ENCODE assay signal across 8 cellular contexts in the genomic region with DNA sequence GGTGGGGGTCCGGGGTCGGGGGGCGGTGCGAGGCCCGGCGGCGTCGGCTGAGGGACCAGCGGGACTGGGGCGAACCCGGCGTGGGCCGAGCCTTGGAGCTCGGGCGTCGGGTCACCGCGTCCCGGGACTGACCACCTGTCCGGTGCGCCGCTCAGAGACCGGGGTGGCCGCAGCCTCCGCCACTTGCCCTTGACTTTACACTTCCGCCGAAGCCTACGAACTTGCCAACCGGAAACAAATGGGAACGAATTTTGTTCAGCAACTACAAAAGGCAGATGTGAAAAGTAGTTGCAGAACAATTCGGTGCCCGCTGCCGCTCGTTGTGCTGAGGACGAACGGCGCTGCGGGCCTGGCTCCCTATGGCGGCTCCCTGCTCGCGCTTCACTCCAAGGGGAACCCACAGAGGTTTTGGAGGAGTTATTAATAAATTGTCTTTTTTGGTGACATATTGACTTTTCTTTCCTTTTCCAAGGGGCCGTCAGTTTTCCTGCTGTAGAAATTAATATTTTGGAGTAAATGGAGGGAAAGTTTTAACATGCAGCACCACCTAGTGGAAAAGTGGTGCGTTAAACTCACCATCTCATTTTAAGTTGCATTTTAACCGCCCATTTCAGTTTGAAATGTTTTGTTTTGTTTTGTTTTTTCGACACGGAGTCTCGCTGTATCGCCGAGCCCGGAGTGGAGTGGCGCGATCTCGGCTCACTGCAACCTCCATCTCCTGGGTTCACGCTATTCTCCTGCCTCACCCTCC. TPM values are rescaled to one million over a fixed set of nuclear protein-coding genes. Genes with fewer than 3 reads are reported as not detected.
A peak's percentile ranks its signal among the peaks of the same experiment; 100 is the strongest.
DNase-seq lines count a peak whose midpoint lies in the region; ATAC-seq and TF ChIP-seq lines count a peak whose summit lies in the region.

No MANE protein-coding gene starts in this region.

- H3F3A ChIP-seq in DOHH2 (ENCODE audit: control insufficient read depth, insufficient read depth) = peaks cover 30% of the 10 kb centered on the region

- H3K27me3 ChIP-seq in DOHH2 (ENCODE audit: control insufficient read depth, low read length) = no peaks in the 10 kb centered on the region
- no peaks in the 10 kb centered on the region for H3K27me3 ChIP-seq in KMS-11 (ENCODE audit: insufficient read depth, low read depth)
- H3K27me3 ChIP-seq in thyroid gland = no peaks in the 10 kb centered on the region

- peaks cover 43% of the 10 kb centered on the region for H3K4me1 ChIP-seq in DOHH2 (ENCODE audit: control insufficient read depth, low read length)
- H3K4me1 ChIP-seq in KMS-11 (ENCODE audit: low read depth, poor library complexity, severe bottlenecking) = peaks cover 11% of the 10 kb centered on the region
- H3K4me1 ChIP-seq in thyroid gland = no peaks in the 10 kb centered on the region

- WGBS in thyroid gland, 2 donors = 0 to 1% methylated on average over 24 to 37 of the region's 54 CpGs

- H4K20me1 ChIP-seq in DOHH2 (ENCODE audit: control insufficient read depth, insufficient read depth, low read depth, low read length) = no peaks in the 10 kb centered on the region
- no peaks in the 10 kb centered on the region for H4K20me1 ChIP-seq in KMS-11 (ENCODE audit: insufficient read depth)

- intact Hi-C loops in activated naive CD4-positive, alpha-beta T cell treated with anti-CD3 and anti-CD28 coated beads for 36 hours (cut with micrococcal nuclease) = loop anchor here (1.0 to 10.0 kb wide), 14 partner anchors 15 to 728 kb away; partner anchors contain the start of genes C5orf24, CAMLG, DDX46 and JADE2
- intact Hi-C loops in thyroid gland (cut with DNase I) = loop anchor here (10.0 kb wide), 2 partner anchors 61 to 171 kb away; partner anchors contain the start of genes C5orf24 and CAMLG

- peaks cover 3% of the 10 kb centered on the region for H3K36me3 Mint-ChIP-seq in activated naive CD4-positive, alpha-beta T cell treated with anti-CD3 and anti-CD28 coated beads for 36 hours (ENCODE audit: low read depth)

- peak overlapping the region; percentile 90 for H3K4me2 ChIP-seq in DOHH2 (ENCODE audit: low read length)
- H3K4me2 ChIP-seq in KMS-11 = peak overlapping the region; percentile 31

- ATAC-seq in GM21717 (IDR thresholded peaks at IDR 0.05; ENCODE audit: unreplicated experiment) (peak; percentile 22), omental fat pad (ENCODE audit: low FRiP score) (peak; percentile 71)

- H3K4me1 Mint-ChIP-seq in activated naive CD4-positive, alpha-beta T cell treated with anti-CD3 and anti-CD28 coated beads for 36 hours (ENCODE audit: low read depth) = peaks cover 17% of the 10 kb centered on the region

- H3K9me3 ChIP-seq in DOHH2 (ENCODE audit: control insufficient read depth, insufficient read depth, low read length) = no peaks in the 10 kb centered on the region
- no peaks in the 10 kb centered on the region for H3K9me3 ChIP-seq in thyroid gland

- peak overlapping the region; percentile 98 for H3K4me3 Mint-ChIP-seq in activated naive CD4-positive, alpha-beta T cell treated with anti-CD3 and anti-CD28 coated beads for 36 hours

- no peaks in the 10 kb centered on the region for H3K9me2 ChIP-seq in DOHH2 (replicated peaks; ENCODE audit: control insufficient read depth, low read length)

- H3K27me3 Mint-ChIP-seq in activated naive CD4-positive, alpha-beta T cell treated with anti-CD3 and anti-CD28 coated beads for 36 hours (ENCODE audit: low read depth) = no peaks in the 10 kb centered on the region

- peaks cover 36% of the 10 kb centered on the region for H3K36me3 ChIP-seq in DOHH2 (ENCODE audit: control insufficient read depth, low read length)
- no peaks in the 10 kb centered on the region for H3K36me3 ChIP-seq in KMS-11 (ENCODE audit: insufficient read depth)
- peaks cover 0 to 1% of the 10 kb centered on the region in 2 donors for H3K36me3 ChIP-seq in thyroid gland

- peak; percentile 81 for TF ChIP-seq CTCF in DOHH2 (IDR thresholded peaks at IDR 0.05; ENCODE audit: low read depth, low read length, poor library complexity, severe bottlenecking)
- peak; percentile 91 for TF ChIP-seq CTCF in KMS-11 (conservative IDR thresholded peaks at IDR 0.05; ENCODE audit: low read depth, low read length)
- peak in 1 of 3 donors; percentile 25 for TF ChIP-seq CTCF in omental fat pad (IDR thresholded peaks at IDR 0.05)
- TF ChIP-seq CTCF in thyroid gland (IDR thresholded peaks at IDR 0.05) = peak; percentile 55 to 90 (median 72)

- H3K27ac ChIP-seq in DOHH2 (ENCODE audit: low read depth, low read length) (peak overlapping the region; percentile 94), KMS-11 (peak overlapping the region; percentile 99), thyroid gland (peak overlapping the region; percentile 83 to 98 (median 84))

- H2AFZ ChIP-seq in KMS-11 (ENCODE audit: low read depth) = peak overlapping the region; percentile 70

- CTCF ChIA-PET in activated naive CD4-positive, alpha-beta T cell treated with anti-CD3 and anti-CD28 coated beads for 36 hours (lab: Charles Lee) = interaction anchor here (0.6 to 3.1 kb wide), 24 partner anchors 8 to 756 kb away, joined by 3 to 16 read pairs (median 5); partner anchors contain the start of genes C5orf24, CAMLG, DDX46 and TXNDC15

- peak overlapping the region; percentile 97 for H3K9ac ChIP-seq in KMS-11

- no peaks in the 10 kb centered on the region for H3K9me3 Mint-ChIP-seq in activated naive CD4-positive, alpha-beta T cell treated with anti-CD3 and anti-CD28 coated beads for 36 hours

- TF ChIP-seq POLR2A in thyroid gland (IDR thresholded peaks at IDR 0.05) = no peak

- H3K4me3 ChIP-seq in DOHH2 (ENCODE audit: low read length) (peak overlapping the region; percentile 94), KMS-11 (IDR thresholded peaks at IDR 0.05; ENCODE audit: insufficient read depth, low read depth, low read length) (no peak overlapping the region), thyroid gland (replicated peaks in 1 of 3) (peak overlapping the region; percentile 68 to 92 (median 75))

- DNase-seq in SIG-M5 treated with dmso at 0.1 percent for 504 hours (lab: John Stamatoyannopoulos, UW; ENCODE audit: unreplicated experiment) (peak; percentile 79), germinal center (ENCODE audit: low spot score) (peak; percentile 55), omental fat pad (ENCODE audit: low spot score) (peak; percentile 25), thyroid gland (peak; percentile 58 to 67)
- DNase-seq in activated naive CD4-positive, alpha-beta T cell treated with anti-CD3 and anti-CD28 coated beads for 36 hours = peak; percentile 65

- peaks cover 32% of the 10 kb centered on the region for H3K79me2 ChIP-seq in DOHH2 (ENCODE audit: control insufficient read depth, low read length)
- H3K79me2 ChIP-seq in KMS-11 (ENCODE audit: insufficient read depth, low read depth) = peaks cover 4% of the 10 kb centered on the region; the same call in 1 of the 2 replicates

- H3K27ac Mint-ChIP-seq in activated naive CD4-positive, alpha-beta T cell treated with anti-CD3 and anti-CD28 coated beads for 36 hours = peak overlapping the region; percentile 99

RNA-seq across cellular contexts. Expression of gene PCBD2, which starts 0.5 kb away (rescaled TPM):
- total RNA-seq in activated naive CD4-positive, alpha-beta T cell treated with anti-CD3 and anti-CD28 coated beads for 36 hours = 10 to 100 TPM in 1 of 2 experiments, 1 to 10 TPM in 1; 9.6 to 10.5 TPM
- total RNA-seq in omental fat pad (10 to 100 TPM in 1 of 4 donors, 1 to 10 TPM in 3; 5.4 to 10.3 (median 7.3) TPM), thyroid gland (10 to 100 TPM; 12.6 to 24.4 (median 17.7) TPM)

RNA-seq across cellular contexts. Expression of gene TXNDC15, which starts 31.2 kb away (rescaled TPM):
- 10 to 100 TPM; 19.8 to 20.9 TPM for total RNA-seq in activated naive CD4-positive, alpha-beta T cell treated with anti-CD3 and anti-CD28 coated beads for 36 hours
- total RNA-seq in omental fat pad (10 to 100 TPM; 53.4 to 78.5 (median 70.0) TPM), thyroid gland (100 to 1,000 TPM; 133 to 183 (median 153) TPM)

RNA-seq across cellular contexts. Expression of gene C5orf24, which starts 59.7 kb away (rescaled TPM):
- 10 to 100 TPM; 17.6 to 21.2 TPM for total RNA-seq in activated naive CD4-positive, alpha-beta T cell treated with anti-CD3 and anti-CD28 coated beads for 36 hours
- total RNA-seq in omental fat pad = 10 to 100 TPM; 36.1 to 56.0 (median 45.9) TPM
- total RNA-seq in thyroid gland = 10 to 100 TPM; 52.5 to 66.6 (median 61.0) TPM

Comparison
In these comparisons a context has a peak if more than half of its experiments do, and no peak if none do; other contexts are left out.
1. DNase-seq: peak in every context shown above with its lines; median percentile 79 in SIG-M5 treated with dmso at 0.1 percent for 504 hours; 65 in activated naive CD4-positive, alpha-beta T cell treated with anti-CD3 and anti-CD28 coated beads for 36 hours; 62 in thyroid gland; 55 in germinal center; 25 in omental fat pad.